ENCODE assay signal across 8 cellular contexts in the genomic region with DNA sequence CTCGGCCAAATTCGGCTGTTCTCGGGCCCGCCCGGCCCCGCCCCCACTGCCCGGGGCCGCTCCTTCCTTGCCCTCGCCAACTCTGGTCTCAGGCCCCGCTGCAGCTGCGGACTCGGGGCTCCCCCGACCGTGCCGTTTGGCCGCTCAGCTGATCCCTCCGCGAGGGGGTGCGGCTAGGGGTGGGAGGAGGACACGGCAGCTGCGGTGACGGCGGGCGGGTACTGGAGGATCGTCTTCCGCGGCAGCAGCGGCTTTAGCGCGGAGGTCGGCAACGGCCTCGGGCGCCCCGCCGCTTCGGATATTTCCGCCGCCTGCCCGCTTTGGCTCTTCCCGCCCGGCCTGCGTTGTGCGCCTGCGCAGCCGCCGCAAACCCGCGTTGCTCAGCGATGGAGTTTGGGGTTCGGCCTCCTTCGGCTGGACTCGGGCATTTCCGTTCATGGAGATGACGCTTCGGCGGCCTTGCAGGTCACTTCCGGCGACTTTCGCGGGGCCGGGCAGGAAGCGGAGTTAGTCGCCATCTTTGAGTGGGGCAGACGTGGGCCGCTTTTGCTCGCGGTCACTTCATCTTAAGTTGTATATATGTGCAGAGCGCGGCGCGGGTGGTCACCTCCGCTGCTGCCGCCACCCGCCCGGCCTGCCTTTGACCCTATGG. TPM values are rescaled to one million over a fixed set of nuclear protein-coding genes. Genes with fewer than 3 reads are reported as not detected.
DNase-seq lines count a peak whose midpoint lies in the region; ATAC-seq and TF ChIP-seq lines count a peak whose summit lies in the region.

No MANE protein-coding gene starts in this region.

- peak overlapping the region; percentile 100 for H3K27ac Mint-ChIP-seq in GM23338
- peak overlapping the region; percentile 99 for H3K27ac Mint-ChIP-seq in activated T-helper 2 cell treated with anti-CD3 and anti-CD28 coated beads, Interferon-gamma antibody, Interleukin-2, Interleukin-4, amounts not matched to agents 10 μg/mL and 5 μg/mL and 100 μg/mL, durations not matched to agents 14 hours and 24 hours and 36 hours

- H3K27me3 Mint-ChIP-seq in GM23338 (ENCODE audit: insufficient read depth, low read depth, poor library complexity) = peaks cover 67% of the 10 kb centered on the region
- no peaks in the 10 kb centered on the region for H3K27me3 Mint-ChIP-seq in activated T-helper 2 cell treated with anti-CD3 and anti-CD28 coated beads, Interferon-gamma antibody, Interleukin-2, Interleukin-4, amounts not matched to agents 10 μg/mL and 5 μg/mL and 100 μg/mL, durations not matched to agents 14 hours and 24 hours and 36 hours (ENCODE audit: low read depth)

- peaks cover 8% of the 10 kb centered on the region; the same call in 2 of the 3 replicates for H3K9me3 Mint-ChIP-seq in GM23338
- no peaks in the 10 kb centered on the region for H3K9me3 Mint-ChIP-seq in activated T-helper 2 cell treated with anti-CD3 and anti-CD28 coated beads, Interferon-gamma antibody, Interleukin-2, Interleukin-4, amounts not matched to agents 10 μg/mL and 5 μg/mL and 100 μg/mL, durations not matched to agents 14 hours and 24 hours and 36 hours

- no peak overlapping the region for H2AFZ ChIP-seq in GM23338

- H3K9me3 ChIP-seq in ovary (no peaks in the 10 kb centered on the region), tibial nerve (no peaks in the 10 kb centered on the region)

- H3K4me1 ChIP-seq in GM23338 (ENCODE audit: insufficient read depth) (peaks cover 23% of the 10 kb centered on the region), ovary (ENCODE audit: insufficient read depth) (peaks cover 33% of the 10 kb centered on the region), tibial nerve (peaks cover 5 to 76% (median 58%) of the 10 kb centered on the region in 4 donors)

- intact Hi-C loops in activated T-helper 2 cell treated with anti-CD3 and anti-CD28 coated beads, Interferon-gamma antibody, Interleukin-2, Interleukin-4, amounts not matched to agents 10 μg/mL and 5 μg/mL and 100 μg/mL, durations not matched to agents 14 hours and 24 hours and 36 hours (cut with micrococcal nuclease) = loop anchor here (1.0 kb wide), 3 partner anchors 15 to 44 kb away; a partner anchor contains a TSS
- intact Hi-C loops in ovary (cut with DNase I) = loop anchor here in 1 of 4 donors (1.0 kb wide), 1 partner anchor 39 kb away; a partner anchor contains a TSS

- WGBS in ovary, 3 donors = 0% methylated on average over 29 to 76 of the region's 76 CpGs
- WGBS in tibial nerve, 2 donors = 0% methylated on average over 22 to 43 of the region's 76 CpGs

- TF ChIP-seq CTCF in GM23338 (conservative IDR thresholded peaks at IDR 0.05; ENCODE audit: low read depth in 2 of 2) (no peak), ovary (IDR thresholded peaks at IDR 0.05) (no peak), tibial nerve (IDR thresholded peaks at IDR 0.05) (peak in 2 of 5 experiments; percentile 20 to 28)

- H3K4me1 Mint-ChIP-seq in GM23338 = peaks cover 47% of the 10 kb centered on the region
- H3K4me1 Mint-ChIP-seq in activated T-helper 2 cell treated with anti-CD3 and anti-CD28 coated beads, Interferon-gamma antibody, Interleukin-2, Interleukin-4, amounts not matched to agents 10 μg/mL and 5 μg/mL and 100 μg/mL, durations not matched to agents 14 hours and 24 hours and 36 hours (ENCODE audit: low read depth) = peaks cover 48% of the 10 kb centered on the region

- H3K4me3 Mint-ChIP-seq in GM23338 = peak overlapping the region; percentile 97
- peak overlapping the region; percentile 94 for H3K4me3 Mint-ChIP-seq in activated T-helper 2 cell treated with anti-CD3 and anti-CD28 coated beads, Interferon-gamma antibody, Interleukin-2, Interleukin-4, amounts not matched to agents 10 μg/mL and 5 μg/mL and 100 μg/mL, durations not matched to agents 14 hours and 24 hours and 36 hours (ENCODE audit: low read depth)

- H3K27ac ChIP-seq in GM23338 (ENCODE audit: low read depth) (peak overlapping the region; percentile 98), ovary (peak overlapping the region; percentile 88 to 99), tibial nerve (peak overlapping the region; percentile 97 to 100 (median 100))

- H4K20me1 ChIP-seq in GM23338 (replicated peaks; ENCODE audit: insufficient read depth) = no peaks in the 10 kb centered on the region; the same call in 1 of the 2 replicates

- H3K79me2 ChIP-seq in GM23338 (replicated peaks; ENCODE audit: insufficient read depth) = peaks cover 20% of the 10 kb centered on the region

- TF ChIP-seq EP300 in ovary (IDR thresholded peaks at IDR 0.05) (no peak), tibial nerve (IDR thresholded peaks at IDR 0.05) (peak; percentile 84 to 85)

- H3K36me3 Mint-ChIP-seq in GM23338 (ENCODE audit: low read depth) = peaks cover 39% of the 10 kb centered on the region
- peaks cover 54% of the 10 kb centered on the region for H3K36me3 Mint-ChIP-seq in activated T-helper 2 cell treated with anti-CD3 and anti-CD28 coated beads, Interferon-gamma antibody, Interleukin-2, Interleukin-4, amounts not matched to agents 10 μg/mL and 5 μg/mL and 100 μg/mL, durations not matched to agents 14 hours and 24 hours and 36 hours (ENCODE audit: low read depth)

- H3K4me2 ChIP-seq in GM23338 = peak overlapping the region; percentile 88

- TF ChIP-seq POLR2A in ovary (IDR thresholded peaks at IDR 0.05) (no peak), tibial nerve (IDR thresholded peaks at IDR 0.05) (peak; percentile 29 to 64)

- H3F3A ChIP-seq in GM23338 (replicated peaks; ENCODE audit: low read depth) = peaks cover 49% of the 10 kb centered on the region

- H3K4me3 ChIP-seq in GM23338 (peak overlapping the region; percentile 84), ovary (peak overlapping the region; percentile 70), tibial nerve (peak overlapping the region; percentile 57 to 93 (median 84))

- DNase-seq in Daoy (ENCODE audit: low read depth) (peak; percentile 100), GM23338 (ENCODE audit: low spot score) (peak; percentile 99), M059J (ENCODE audit: low read depth) (peak; percentile 97), germinal center (ENCODE audit: low spot score) (peak; percentile 94), ovary (peak; percentile 99 to 100 (median 100)), tibial nerve (ENCODE audit: low spot score in 2 of 2) (peak; percentile 99), nucleus accumbens (lab: John Stamatoyannopoulos, UW) (no peak)
- peak; percentile 100 for DNase-seq in activated T-helper 2 cell treated with anti-CD3 and anti-CD28 coated beads, Interferon-gamma antibody, Interleukin-2, Interleukin-4, amounts not matched to agents 10 μg/mL and 5 μg/mL and 100 μg/mL, durations not matched to agents 14 hours and 24 hours and 36 hours (ENCODE audit: low spot score)

- H3K27me3 ChIP-seq in GM23338 (ENCODE audit: insufficient read depth) (peaks cover 38% of the 10 kb centered on the region), ovary (no peaks in the 10 kb centered on the region), tibial nerve (peaks cover 0 to 12% of the 10 kb centered on the region in 2 donors)

- peaks cover 5% of the 10 kb centered on the region; the same call in 1 of the 2 replicates for H3K9me2 ChIP-seq in GM23338 (ENCODE audit: insufficient read depth)

- ATAC-seq in GM23338 = peak; percentile 41

- H3K36me3 ChIP-seq in GM23338 (ENCODE audit: insufficient read depth) (0 out of 2 replicates have a peak, but pooled peaks cover 2% of the 10 kb centered on the region), ovary (no peaks in the 10 kb centered on the region), tibial nerve (peaks cover 0 to 14% (median 0%) of the 10 kb centered on the region in 3 donors)

RNA-seq across cellular contexts. Expression of a gene that starts 0.3 kb away (rescaled TPM):
- 123 and 129 TPM in 2 replicates for total RNA-seq in Daoy (2014; rRNA removed; shearing (Covaris generic))
- 43.7 and 64.5 TPM in 2 replicates for total RNA-seq in GM23338 (2014; rRNA removed; shearing (Covaris generic))
- polyA plus RNA-seq in GM23338 (2016; fragmentation: Nextera tagmentation; extraction: Ambion mirVana) (27.6 and 39.8 TPM in 2 replicates), ovary (100 to 1,000 TPM in 1 of 2 donors, 10 to 100 TPM in 1; 43.8 to 110 TPM)
- total RNA-seq in M059J (2014; rRNA removed; shearing (Covaris generic)) = 99.7 and 113 TPM in 2 replicates
- total RNA-seq in activated T-helper 2 cell treated with anti-CD3 and anti-CD28 coated beads, Interferon-gamma antibody, Interleukin-2, Interleukin-4, amounts not matched to agents 10 μg/mL and 5 μg/mL and 100 μg/mL, durations not matched to agents 14 hours and 24 hours and 36 hours = 133 and 142 TPM in 2 replicates
- total RNA-seq in ovary (10 to 100 TPM; 13.8 to 75.0 (median 62.6) TPM), tibial nerve (10 to 100 TPM; 18.4 to 38.2 (median 29.4) TPM)

RNA-seq across cellular contexts. Expression of a gene that starts 3.8 kb away (rescaled TPM):
- 103 and 127 TPM in 2 replicates for total RNA-seq in Daoy (2014; rRNA removed; shearing (Covaris generic))
- total RNA-seq in GM23338 (2014; rRNA removed; shearing (Covaris generic)) = 78.6 and 92.2 TPM in 2 replicates
- 143 and 145 TPM in 2 replicates for polyA plus RNA-seq in GM23338 (2016; fragmentation: Nextera tagmentation; extraction: Ambion mirVana)
- 136 and 147 TPM in 2 replicates for total RNA-seq in M059J (2014; rRNA removed; shearing (Covaris generic))
- total RNA-seq in activated T-helper 2 cell treated with anti-CD3 and anti-CD28 coated beads, Interferon-gamma antibody, Interleukin-2, Interleukin-4, amounts not matched to agents 10 μg/mL and 5 μg/mL and 100 μg/mL, durations not matched to agents 14 hours and 24 hours and 36 hours = 102 and 105 TPM in 2 replicates
- total RNA-seq in ovary = 100 to 1,000 TPM in 2 of 7 donors, 10 to 100 TPM in 5; 54.2 to 105 (median 96.1) TPM
- 100 to 1,000 TPM; 137 to 143 TPM for polyA plus RNA-seq in ovary
- total RNA-seq in tibial nerve = 100 to 1,000 TPM in 3 of 4 donors, 10 to 100 TPM in 1; 90.0 to 146 (median 128) TPM

RNA-seq across cellular contexts. Expression of a gene that starts 14.4 kb away (rescaled TPM):
- total RNA-seq in Daoy (2014; rRNA removed; shearing (Covaris generic)) = 4.6 TPM in 2 replicates
- total RNA-seq in GM23338 (2014; rRNA removed; shearing (Covaris generic)) = 17.8 and 21.8 TPM in 2 replicates
- polyA plus RNA-seq in GM23338 (2016; fragmentation: Nextera tagmentation; extraction: Ambion mirVana) (10.2 and 10.8 TPM in 2 replicates), ovary (10 to 100 TPM; 10.8 to 32.5 TPM)
- total RNA-seq in M059J (2014; rRNA removed; shearing (Covaris generic)) = 5.9 and 10.3 TPM in 2 replicates
- total RNA-seq in activated T-helper 2 cell treated with anti-CD3 and anti-CD28 coated beads, Interferon-gamma antibody, Interleukin-2, Interleukin-4, amounts not matched to agents 10 μg/mL and 5 μg/mL and 100 μg/mL, durations not matched to agents 14 hours and 24 hours and 36 hours = 18.8 and 19.0 TPM in 2 replicates
- total RNA-seq in ovary (10 to 100 TPM; 26.2 to 48.0 (median 30.6) TPM), tibial nerve (10 to 100 TPM; 41.6 to 88.8 (median 52.5) TPM)

RNA-seq across cellular contexts. Expression of a gene that starts 14.9 kb away (rescaled TPM):
- total RNA-seq in Daoy (2014; rRNA removed; shearing (Covaris generic)) = 575 and 591 TPM in 2 replicates
- 1,208 and 1,430 TPM in 2 replicates for total RNA-seq in GM23338 (2014; rRNA removed; shearing (Covaris generic))
- polyA plus RNA-seq in GM23338 (2016; fragmentation: Nextera tagmentation; extraction: Ambion mirVana) = 920 and 1,022 TPM in 2 replicates
- total RNA-seq in M059J (2014; rRNA removed; shearing (Covaris generic)) = 262 and 359 TPM in 2 replicates
- total RNA-seq in activated T-helper 2 cell treated with anti-CD3 and anti-CD28 coated beads, Interferon-gamma antibody, Interleukin-2, Interleukin-4, amounts not matched to agents 10 μg/mL and 5 μg/mL and 100 μg/mL, durations not matched to agents 14 hours and 24 hours and 36 hours = 658 and 662 TPM in 2 replicates
- 100 to 1,000 TPM; 193 to 505 (median 348) TPM for total RNA-seq in ovary
- polyA plus RNA-seq in ovary = 100 to 1,000 TPM; 270 to 294 TPM
- 100 to 1,000 TPM; 136 to 299 (median 159) TPM for total RNA-seq in tibial nerve

RNA-seq across cellular contexts. Expression of a gene that starts 39.1 kb away (rescaled TPM):
- total RNA-seq in Daoy (2014; rRNA removed; shearing (Covaris generic)) = 4.8 and 4.9 TPM in 2 replicates
- total RNA-seq in GM23338 (2014; rRNA removed; shearing (Covaris generic)) = 9.0 and 10.4 TPM in 2 replicates
- polyA plus RNA-seq in GM23338 (2016; fragmentation: Nextera tagmentation; extraction: Ambion mirVana) = 8.5 and 9.5 TPM in 2 replicates
- 5.8 and 9.7 TPM in 2 replicates for total RNA-seq in M059J (2014; rRNA removed; shearing (Covaris generic))
- total RNA-seq in activated T-helper 2 cell treated with anti-CD3 and anti-CD28 coated beads, Interferon-gamma antibody, Interleukin-2, Interleukin-4, amounts not matched to agents 10 μg/mL and 5 μg/mL and 100 μg/mL, durations not matched to agents 14 hours and 24 hours and 36 hours = 16.6 and 17.7 TPM in 2 replicates
- 10 to 100 TPM in 5 of 7 donors, 1 to 10 TPM in 2; 8.1 to 23.3 (median 17.3) TPM for total RNA-seq in ovary
- 10 to 100 TPM in 1 of 2 donors, 1 to 10 TPM in 1; 1.1 to 11.6 TPM for polyA plus RNA-seq in ovary
- 10 to 100 TPM in 3 of 4 donors, 1 to 10 TPM in 1; 9.8 to 16.5 (median 12.6) TPM for total RNA-seq in tibial nerve

Comparison
In these comparisons a context has a peak if more than half of its experiments do, and no peak if none do; other contexts are left out.
1. DNase-seq: peak in Daoy (single experiment), GM23338 (single experiment), M059J (single experiment), activated T-helper 2 cell treated with anti-CD3 and anti-CD28 coated beads, Interferon-gamma antibody, Interleukin-2, Interleukin-4, amounts not matched to agents 10 μg/mL and 5 μg/mL and 100 μg/mL, durations not matched to agents 14 hours and 24 hours and 36 hours (single experiment), germinal center (single experiment), ovary (5 of 5) and tibial nerve (2 of 2); none in nucleus accumbens (0 of 56).
2. Peak in every context shown above with its lines, with median percentiles within 50 percentile points of each other: H3K27ac ChIP-seq and H3K4me3 ChIP-seq.